19 cellular contexts compared by ENCODE assay signal in the genomic region with DNA sequence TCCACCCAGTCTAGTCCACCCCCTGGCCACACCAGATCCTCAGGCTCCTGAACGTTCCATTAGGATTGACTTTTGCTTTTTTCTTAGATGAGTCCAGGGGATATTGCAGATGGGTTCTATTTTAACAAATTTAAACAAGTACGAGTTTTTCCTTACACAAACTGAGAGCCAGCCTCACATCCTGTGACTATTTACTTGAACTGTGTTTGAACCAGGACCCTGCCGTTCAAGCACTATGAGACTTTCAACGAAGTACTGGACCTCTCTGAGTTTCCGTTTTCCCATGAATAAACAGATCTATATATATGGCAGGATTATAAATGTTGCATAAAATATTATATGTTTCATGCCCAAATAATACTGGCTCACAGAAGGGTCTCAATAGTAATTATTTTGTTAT. TPM values are rescaled to one million over a fixed set of nuclear protein-coding genes. Genes with fewer than 3 reads are reported as not detected.
DNase-seq lines count a peak whose midpoint lies in the region; ATAC-seq and TF ChIP-seq lines count a peak whose summit lies in the region.
"Had no signal": no experiment of that assay in that cellular context is flagged by ENCODE, and none has a peak within 500 bp of the region (broad histone marks: within the 10 kb centered on the region; RNA-seq: fewer than 3 reads in every experiment).

No MANE protein-coding gene starts in this region.

- H3K9ac ChIP-seq in SK-N-MC (ENCODE audit: insufficient read length) = no peak overlapping the region
- H3K9ac ChIP-seq: BLaER1 had no signal

- H3K27ac ChIP-seq in SK-N-MC (peak overlapping the region; percentile 80; the same call in 1 of the 2 replicates), temporal lobe (ENCODE audit: low read depth, low read length) (peak overlapping the region; percentile 65)
- H3K27ac ChIP-seq: adrenal gland, BLaER1, colonic mucosa, gastrocnemius medialis, PC-9, testis had no signal

- H3K36me3 Mint-ChIP-seq in mesothelial cell of epicardium = peaks cover 13% of the 10 kb centered on the region

- peaks cover 15% of the 10 kb centered on the region for H3K9me3 Mint-ChIP-seq in mesothelial cell of epicardium

- DNase-seq in SK-N-MC (ENCODE audit: low read depth, low spot score) (no peak), astrocyte of the spinal cord (ENCODE audit: low read depth, low spot score) (peak; percentile 35), mesothelial cell of epicardium (ENCODE audit: low spot score in 2 of 2, unreplicated experiment in 2 of 2) (no peak)
- DNase-seq: activated CD4-positive, alpha-beta T cell treated with anti-CD3 and anti-CD28 coated beads, Interleukin-2, amount 50 U/mL, for 4 hours; adrenal gland; colonic mucosa; gastrocnemius medialis; NCI-H748 treated with DMSO at 0.1 percent for 48 hours; PC-9; T1000; testis had no signal

- TF ChIP-seq CTCF in astrocyte of the spinal cord (IDR thresholded peaks at IDR 0.05; ENCODE audit: low read depth, low read length) = no peak
- TF ChIP-seq CTCF in mesothelial cell of epicardium (IDR thresholded peaks at IDR 0.05; ENCODE audit: unreplicated experiment) = no peak

- H3K27ac Mint-ChIP-seq in mesothelial cell of epicardium = peak overlapping the region; percentile 96
- H3K27ac Mint-ChIP-seq: IgD-negative memory B cell had no signal

- peak overlapping the region; percentile 61 for H3K4me3 Mint-ChIP-seq in mesothelial cell of epicardium

- peaks cover 62% of the 10 kb centered on the region for H3K4me1 Mint-ChIP-seq in mesothelial cell of epicardium

- H3K27me3 Mint-ChIP-seq in mesothelial cell of epicardium (ENCODE audit: low read depth) = no peaks in the 10 kb centered on the region

- in situ Hi-C loops in astrocyte of the spinal cord (cut with HindIII; ENCODE audit: low sequenced_read_pairs) = no loop called here

- H3K4me3 ChIP-seq in SK-N-MC = no peak overlapping the region
- H3K4me3 ChIP-seq in astrocyte of the spinal cord (ENCODE audit: low read depth, low read length) = no peak overlapping the region
- H3K4me3 ChIP-seq: adrenal gland, BLaER1, colonic mucosa, gastrocnemius medialis, PC-9, right atrium auricular region, testis had no signal

- H3K36me3 ChIP-seq in SK-N-MC (ENCODE audit: insufficient read depth, low read length) = no peaks in the 10 kb centered on the region
- H3K36me3 ChIP-seq: adrenal gland, BLaER1, colonic mucosa, gastrocnemius medialis, right atrium auricular region had no signal

- ATAC-seq in GM19455 (IDR thresholded peaks at IDR 0.05; ENCODE audit: unreplicated experiment) (no peak), GM21367 (IDR thresholded peaks at IDR 0.05; ENCODE audit: unreplicated experiment) (no peak), GM18498 (IDR thresholded peaks at IDR 0.05; ENCODE audit: unreplicated experiment) (no peak)
- ATAC-seq: gastrocnemius medialis had no signal

- H3K9me3 ChIP-seq in SK-N-MC (ENCODE audit: low read depth, low read length) = no peaks in the 10 kb centered on the region
- H3K9me3 ChIP-seq: adrenal gland, colonic mucosa, gastrocnemius medialis, right atrium auricular region, testis had no signal

RNA-seq across cellular contexts. Expression of a gene that starts 1.4 kb away (rescaled TPM):
- total RNA-seq in mesothelial cell of epicardium (25.5 to 28.1 TPM (median 25.7 TPM) in 3 replicates), temporal lobe (0.98 TPM)
- total RNA-seq: gastrocnemius medialis, PC-9, SK-MEL-5 had no signal

RNA-seq across cellular contexts. Expression of a gene that starts 55.8 kb away (rescaled TPM):
- total RNA-seq in mesothelial cell of epicardium (not detected in 3 replicates), temporal lobe (0.25 TPM)

Comparison
In these comparisons a context has a peak if more than half of its experiments do, and no peak if none do; other contexts are left out.
1. RNA of a gene that starts 1.4 kb away (total RNA-seq): 25.5 to 28.1 TPM in mesothelial cell of epicardium; 0.98 TPM in temporal lobe (single experiment); every median in the first group is over 10 times any median in the second.